1 cellular context compared by ENCODE assay signal in the genomic region with DNA sequence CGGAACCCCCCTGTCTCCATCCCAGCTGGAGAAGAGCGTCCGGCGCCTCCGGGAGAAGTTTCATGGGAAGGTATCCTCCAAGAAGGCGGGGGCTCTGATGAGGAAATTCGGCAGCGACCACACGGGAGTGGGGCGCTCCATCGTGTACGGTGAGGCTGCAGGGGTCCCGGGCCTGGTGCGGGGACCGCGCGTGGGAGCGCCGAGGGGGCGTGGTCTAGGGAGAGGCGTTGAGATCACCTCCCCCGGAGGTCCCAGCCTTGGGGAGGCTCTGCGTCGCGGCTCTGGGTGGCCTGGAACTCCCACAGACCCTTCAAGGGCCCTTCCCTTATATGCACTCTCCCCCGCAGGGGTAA.
TF ChIP-seq lines count a peak whose summit lies in the region.

No MANE protein-coding gene starts in this region.

TF ChIP-seq in endothelial cell of umbilical vein, 7 proteins besides CTCF, POLR2A, EP300 and RAD21:
- no peak for TF ChIP-seq EZH2 (IDR thresholded peaks at IDR 0.05; ENCODE audit: borderline replicate concordance, low read depth, low read length, severe bottlenecking)
- TF ChIP-seq JUN (IDR thresholded peaks at IDR 0.05; ENCODE audit: borderline replicate concordance, insufficient read depth, insufficient read length, low read depth): no peak
- TF ChIP-seq POLR2AphosphoS5 (IDR thresholded peaks at IDR 0.05; ENCODE audit: insufficient read depth, low read depth, low read length): no peak
- TF ChIP-seq, protein P1, sequence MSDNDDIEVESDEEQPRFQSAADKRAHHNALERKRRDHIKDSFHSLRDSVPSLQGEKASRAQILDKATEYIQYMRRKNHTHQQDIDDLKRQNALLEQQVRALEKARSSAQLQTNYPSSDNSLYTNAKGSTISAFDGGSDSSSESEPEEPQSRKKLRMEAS (IDR thresholded peaks at IDR 0.05; ENCODE audit: insufficient read depth, insufficient read length): no peak
- no peak for TF ChIP-seq FOS (IDR thresholded peaks at IDR 0.05; ENCODE audit: borderline replicate concordance, insufficient read depth, low read length)
